9 cellular contexts compared by ENCODE assay signal in the genomic region with DNA sequence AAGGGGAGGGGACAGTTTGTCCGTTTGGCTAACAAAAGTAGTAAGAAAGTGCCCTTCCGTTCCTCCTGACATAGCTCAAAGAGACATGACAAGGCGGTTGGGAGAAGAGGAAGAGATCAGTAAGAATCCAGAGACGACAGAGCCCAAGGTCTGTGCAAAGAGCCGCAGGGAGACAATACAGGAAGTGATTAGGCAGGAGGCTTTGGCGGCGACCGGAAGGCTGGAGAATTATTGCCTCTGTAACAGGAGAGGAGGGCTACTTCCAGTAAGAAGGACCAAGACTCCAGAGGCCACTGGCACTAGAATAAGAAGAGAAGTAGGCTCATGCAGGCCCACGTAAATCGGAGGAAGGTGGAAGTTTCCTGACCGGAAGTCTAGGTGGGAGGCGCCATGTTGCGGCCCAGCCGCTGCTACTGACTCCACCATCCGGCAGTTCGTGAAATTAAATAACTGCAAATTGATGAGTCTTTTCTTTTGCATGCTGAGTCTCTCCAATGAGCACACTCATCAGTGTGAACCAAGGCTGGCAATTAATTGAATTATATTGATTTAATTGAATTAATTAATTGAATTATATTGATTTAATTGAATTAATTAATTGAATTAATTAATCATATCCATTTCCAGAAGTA. TPM values are rescaled to one million over a fixed set of nuclear protein-coding genes. Genes with fewer than 3 reads are reported as not detected.
DNase-seq lines count a peak whose midpoint lies in the region; ATAC-seq, FAIRE-seq and TF ChIP-seq lines count a peak whose summit lies in the region.
"Had no signal": no experiment of that assay in that cellular context is flagged by ENCODE, and none has a peak within 500 bp of the region (broad histone marks: within the 10 kb centered on the region; RNA-seq: fewer than 3 reads in every experiment).

No MANE protein-coding gene starts in this region.

- peak; percentile 23 for TF ChIP-seq POLR2A in GM19193 (IDR thresholded peaks at IDR 0.05; ENCODE audit: extremely low read depth, insufficient read depth, insufficient read length)

- H3K36me3 Mint-ChIP-seq in stimulated activated effector memory CD8-positive, alpha-beta T cell treated with anti-CD3 and anti-CD28 coated beads, Interleukin-12 subunit alpha, Interleukin-12 subunit beta, amount 100 ng/mL, for 72 hours, result no peaks in the 10 kb centered on the region

- peaks cover 9% of the 10 kb centered on the region for H3K4me1 Mint-ChIP-seq in stimulated activated effector memory CD8-positive, alpha-beta T cell treated with anti-CD3 and anti-CD28 coated beads, Interleukin-12 subunit alpha, Interleukin-12 subunit beta, amount 100 ng/mL, for 72 hours

- FAIRE-seq in HTR-8/SVneo (lab: Jason Lieb, UNC), result no peak
- FAIRE-seq: endometrium had no signal

- peaks cover 5% of the 10 kb centered on the region for H3K9me3 Mint-ChIP-seq in stimulated activated effector memory CD8-positive, alpha-beta T cell treated with anti-CD3 and anti-CD28 coated beads, Interleukin-12 subunit alpha, Interleukin-12 subunit beta, amount 100 ng/mL, for 72 hours

- H3K27ac Mint-ChIP-seq in stimulated activated effector memory CD8-positive, alpha-beta T cell treated with anti-CD3 and anti-CD28 coated beads, Interleukin-12 subunit alpha, Interleukin-12 subunit beta, amount 100 ng/mL, for 72 hours, result peak overlapping the region; percentile 73

- intact Hi-C loops in Right ventricle myocardium inferior (cut with DNase I), result no loop called here

- H3K4me3 Mint-ChIP-seq in stimulated activated effector memory CD8-positive, alpha-beta T cell treated with anti-CD3 and anti-CD28 coated beads, Interleukin-12 subunit alpha, Interleukin-12 subunit beta, amount 100 ng/mL, for 72 hours, result peak overlapping the region; percentile 45

- ATAC-seq in Right ventricle myocardium inferior (peak; percentile 24), HG03571 (IDR thresholded peaks at IDR 0.05; ENCODE audit: unreplicated experiment) (no peak), GM18511 (IDR thresholded peaks at IDR 0.05; ENCODE audit: unreplicated experiment) (no peak), GM21619 (IDR thresholded peaks at IDR 0.05; ENCODE audit: unreplicated experiment) (no peak)
- peak; percentile 63 for ATAC-seq in stimulated activated effector memory CD8-positive, alpha-beta T cell treated with anti-CD3 and anti-CD28 coated beads, Interleukin-12 subunit alpha, Interleukin-12 subunit beta, amount 100 ng/mL, for 72 hours

- DNase-seq in activated CD4-positive, alpha-beta T cell treated with anti-CD3 and anti-CD28 coated beads, Interleukin-2, amount 50 U/mL, for 48 hours, result peak; percentile 36 to 46
- DNase-seq in Right ventricle myocardium inferior (ENCODE audit: missing footprints) (peak; percentile 78), HTR-8/SVneo (ENCODE audit: insufficient read length, low spot score) (no peak)
- peak in 1 of 2 donors; percentile 5 for DNase-seq in stimulated activated effector memory CD8-positive, alpha-beta T cell treated with anti-CD3 and anti-CD28 coated beads, Interleukin-12 subunit alpha, Interleukin-12 subunit beta, amount 100 ng/mL, for 72 hours (ENCODE audit: low spot score in 2 of 2)

RNA-seq across cellular contexts. Expression of a gene that starts 9.9 kb away (rescaled TPM):
- total RNA-seq in Right ventricle myocardium inferior, result 5.4 TPM

RNA-seq across cellular contexts. Expression of a gene that starts 35.1 kb away (rescaled TPM):
- total RNA-seq in Right ventricle myocardium inferior, result not detected

Comparison
In these comparisons a context has a peak if more than half of its experiments do, and no peak if none do; other contexts are left out.
1. ATAC-seq: peak in Right ventricle myocardium inferior (single experiment) and stimulated activated effector memory CD8-positive, alpha-beta T cell treated with anti-CD3 and anti-CD28 coated beads, Interleukin-12 subunit alpha, Interleukin-12 subunit beta, amount 100 ng/mL, for 72 hours (single experiment); none in HG03571 (single experiment), GM18511 (single experiment) and GM21619 (single experiment).